In the genomic region with DNA sequence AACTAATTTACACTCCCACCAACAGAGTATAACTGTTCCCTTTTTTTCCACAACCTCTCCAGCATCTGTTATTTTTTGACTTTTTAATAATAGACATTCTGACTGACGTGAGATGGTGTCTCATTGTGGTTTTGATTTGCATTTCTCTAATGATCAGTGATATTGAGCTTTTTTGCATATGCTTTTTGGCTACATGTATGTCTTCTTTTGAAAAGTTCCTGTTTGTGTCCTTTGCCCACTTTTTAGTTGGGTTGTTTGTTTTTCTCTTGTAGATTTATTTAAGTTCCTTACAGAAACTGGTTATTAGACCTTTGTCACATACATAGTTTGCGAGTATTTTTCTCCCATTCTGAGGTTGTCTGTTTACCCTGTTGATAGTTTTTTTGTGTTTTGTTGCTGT, we compare ENCODE assay signal across 24 cellular contexts.
"Had no signal": no experiment of that assay in that cellular context is flagged by ENCODE, and none has a peak within 500 bp of the region (broad histone marks: within the 10 kb centered on the region; RNA-seq: fewer than 3 reads in every experiment).

No MANE protein-coding gene starts in this region.

- H3K4me3 ChIP-seq: colonic mucosa, coronary artery, dorsolateral prefrontal cortex, esophagus muscularis mucosa, esophagus squamous epithelium, gastrocnemius medialis, gastroesophageal sphincter, heart left ventricle, heart right ventricle had no signal

- H3K9me3 ChIP-seq: colonic mucosa, gastrocnemius medialis had no signal

- DNase-seq: colonic mucosa; cortex of kidney; dermis blood vessel endothelial cell; dorsolateral prefrontal cortex; effector CD4-positive, alpha-beta T cell; effector CD8-positive, alpha-beta T cell; effector memory CD4-positive, alpha-beta T cell; effector memory CD8-positive, alpha-beta T cell; erythroblast; esophagus squamous epithelium; foreskin fibroblast; foreskin keratinocyte; foreskin melanocyte; gastrocnemius medialis; glutamatergic neuron; head of caudate nucleus; heart left ventricle; heart right ventricle had no signal

- ATAC-seq: effector memory CD8-positive, alpha-beta T cell; esophagus mucosa; foreskin keratinocyte; gastrocnemius medialis; gastroesophageal sphincter; heart left ventricle; heart right ventricle had no signal

- H3K36me3 ChIP-seq: colonic mucosa, esophagus muscularis mucosa, esophagus squamous epithelium, gastrocnemius medialis, gastroesophageal sphincter, heart left ventricle, heart right ventricle had no signal

- H3K27me3 ChIP-seq: colonic mucosa had no signal

- H3K4me1 ChIP-seq: colonic mucosa, esophagus muscularis mucosa, esophagus squamous epithelium, foreskin keratinocyte, gastrocnemius medialis, gastroesophageal sphincter, heart left ventricle, heart right ventricle had no signal

- H3K4me3 Mint-ChIP-seq: dendritic cell treated with granulocyte-macrophage colony-stimulating factor and Interleukin-4, amounts not matched to agents 40 ng/mL and 50 ng/mL, for 4 days; effector memory CD8-positive, alpha-beta T cell had no signal

- H3K27ac Mint-ChIP-seq: dendritic cell treated with granulocyte-macrophage colony-stimulating factor and Interleukin-4, amounts not matched to agents 40 ng/mL and 50 ng/mL, for 4 days; effector memory CD8-positive, alpha-beta T cell had no signal

- H3K27ac ChIP-seq: colonic mucosa, coronary artery, dorsolateral prefrontal cortex, epithelial cell of prostate, esophagus muscularis mucosa, esophagus squamous epithelium, foreskin keratinocyte, gastrocnemius medialis, gastroesophageal sphincter, heart left ventricle, heart right ventricle had no signal
